In genomic region chr18:63518178-63519012, GRCh38 we compare ENCODE assay signal across 8 cellular contexts. TPM values are rescaled to one million over a fixed set of nuclear protein-coding genes. Genes with fewer than 3 reads are reported as not detected.
DNase-seq lines count a peak whose midpoint lies in the region; ATAC-seq, FAIRE-seq and TF ChIP-seq lines count a peak whose summit lies in the region.

No MANE protein-coding gene starts in this region.

- H3K4me1 ChIP-seq in GM23248 (ENCODE audit: insufficient read depth) = no peaks in the 10 kb centered on the region
- H3K4me1 ChIP-seq in PC-3 (ENCODE audit: insufficient read depth, low read length) = peaks cover 8% of the 10 kb centered on the region; the same call in 1 of the 2 replicates
- H3K4me1 ChIP-seq in aorta (ENCODE audit: control insufficient read depth in 1 of 2, insufficient read depth in 2 of 2, low read length in 2 of 2) = no peaks in the 10 kb centered on the region

- H4K20me1 ChIP-seq in GM23248 (ENCODE audit: insufficient read depth) (no peaks in the 10 kb centered on the region), PC-3 (ENCODE audit: low read length) (no peaks in the 10 kb centered on the region)

- peak; percentile 85 for DNase-seq in GM23248
- peak; percentile 88 to 90 for DNase-seq in Kasumi-1 (lab: John Stamatoyannopoulos, UW)
- peak; percentile 91 for DNase-seq in PC-3
- peak; percentile 17 for DNase-seq in activated T-cell treated with anti-CD3 and anti-CD28 coated beads for 48 hours (ENCODE audit: low read depth)
- DNase-seq in fibroblast of pulmonary artery (ENCODE audit: low read depth) = peak; percentile 81
- DNase-seq in nucleus accumbens (lab: John Stamatoyannopoulos, UW) = peak in 44 of 56 donors; percentile 2 to 80 (median 26)
- DNase-seq in aorta = peak in 1 of 2 donors; percentile 44

- no peak overlapping the region for H3K27ac ChIP-seq in GM23248
- H3K27ac ChIP-seq in PC-3 (ENCODE audit: low read length) = no peak overlapping the region
- no peak overlapping the region for H3K27ac ChIP-seq in aorta (ENCODE audit: low read depth in 1 of 2, low read length in 2 of 2)

- peak; percentile 97 for ATAC-seq in PC-3
- peak; percentile 77 for ATAC-seq in aorta (ENCODE audit: low FRiP score)

- H3K9ac ChIP-seq in GM23248 (no peak overlapping the region), PC-3 (ENCODE audit: low read length) (peak overlapping the region; percentile 34)

- in situ Hi-C loops in GM23248 (cut with MboI) = loop anchor here (5.0 kb wide), 1 partner anchor 329 kb away; no protein-coding TSS in a partner anchor

- H3K4me3 ChIP-seq in GM23248 (0 out of 2 replicates have a peak overlapping the region, but pooled peaks have one; percentile 30), PC-3 (ENCODE audit: low read length) (no peak overlapping the region), fibroblast of pulmonary artery (replicated peaks; ENCODE audit: low read depth, low read length) (no peak overlapping the region), aorta (ENCODE audit: low read length in 2 of 2) (no peak overlapping the region)

- peak; percentile 76 for TF ChIP-seq CTCF in PC-3 (conservative IDR thresholded peaks at IDR 0.05; ENCODE audit: low read depth, low read length)
- peak; percentile 70 for TF ChIP-seq CTCF in fibroblast of pulmonary artery (IDR thresholded peaks at IDR 0.05; ENCODE audit: low read length, missing control alignments)

- CTCF ChIA-PET in PC-3 (lab: Charles Lee) = interaction anchor here (0.6 to 2.1 kb wide), 8 partner anchors 60 to 325 kb away, joined by 4 to 30 read pairs (median 8); no protein-coding TSS in a partner anchor

- POLR2A ChIA-PET in PC-3 (lab: Charles Lee; ENCODE audit: unreplicated experiment) = no interaction called here

- peak; percentile 85 for FAIRE-seq in G401.6 (lab: Jason Lieb, UNC)

- H3F3A ChIP-seq in GM23248 (ENCODE audit: insufficient read depth) = no peaks in the 10 kb centered on the region
- no peaks in the 10 kb centered on the region for H3F3A ChIP-seq in PC-3 (ENCODE audit: low read length, unreplicated experiment)

- intact Hi-C loops in PC-3 (cut with micrococcal nuclease) = loop anchor here (1.0 to 2.0 kb wide), 6 partner anchors 60 to 418 kb away; no protein-coding TSS in a partner anchor
- intact Hi-C loops in aorta (cut with DNase I) = loop anchor here (1.0 to 10.0 kb wide), 5 partner anchors 60 to 476 kb away; no protein-coding TSS in a partner anchor

- H3K9me3 ChIP-seq in GM23248 (ENCODE audit: low read depth) = no peaks in the 10 kb centered on the region
- no peaks in the 10 kb centered on the region for H3K9me3 ChIP-seq in PC-3 (ENCODE audit: low read length)
- no peaks in the 10 kb centered on the region for H3K9me3 ChIP-seq in aorta (ENCODE audit: control insufficient read depth, low read length)

- WGBS in GM23248 (ENCODE audit: low coverage in 1 of 2, low lambda C conversion rate in 2 of 2, missing lambda C conversion rate in 2 of 2), 2 experiments = 28 to 29% methylated on average over 16 of the region's 16 CpGs
- 25 to 27% methylated on average over 16 of the region's 16 CpGs for WGBS in aorta, 2 donors

- H3K36me3 ChIP-seq in GM23248 (ENCODE audit: low read depth) (no peaks in the 10 kb centered on the region), PC-3 (ENCODE audit: low read depth, low read length) (no peaks in the 10 kb centered on the region), aorta (ENCODE audit: control insufficient read depth in 1 of 2, insufficient read depth in 2 of 2, low read length in 1 of 2) (no peaks in the 10 kb centered on the region)

- H3K4me2 ChIP-seq in GM23248 (ENCODE audit: unreplicated experiment) = no peak overlapping the region
- H3K4me2 ChIP-seq in PC-3 (ENCODE audit: low read length) = peak overlapping the region; percentile 20; the same call in 1 of the 2 replicates

- no peaks in the 10 kb centered on the region for H3K9me2 ChIP-seq in GM23248 (ENCODE audit: insufficient read depth)
- H3K9me2 ChIP-seq in PC-3 (replicated peaks; ENCODE audit: low read length) = no peaks in the 10 kb centered on the region

- no peaks in the 10 kb centered on the region for H3K79me2 ChIP-seq in GM23248 (ENCODE audit: insufficient read depth)
- no peaks in the 10 kb centered on the region for H3K79me2 ChIP-seq in PC-3 (ENCODE audit: low read length)

- peak overlapping the region; percentile 88 for H2AFZ ChIP-seq in GM23248
- H2AFZ ChIP-seq in PC-3 (ENCODE audit: low read length) = peak overlapping the region; percentile 45

- H3K27me3 ChIP-seq in GM23248 (replicated peaks; ENCODE audit: insufficient read depth) (no peaks in the 10 kb centered on the region), PC-3 (ENCODE audit: low read length) (no peaks in the 10 kb centered on the region), aorta (ENCODE audit: control insufficient read depth in 1 of 2, insufficient read depth in 2 of 2, low read length in 1 of 2) (no peaks in the 10 kb centered on the region)

- BruUV-seq in PC-3 (replicated peaks; lab: Mats Ljungman, UMichigan) = no TSS peak

RNA-seq across cellular contexts. Expression of gene SERPINB12, which starts 23.8 kb away (rescaled TPM):
- not detected in 2 replicates for total RNA-seq in GM23248 (2014; rRNA removed; shearing (Covaris generic))
- not detected in 2 replicates for polyA plus RNA-seq in GM23248 (2016; fragmentation: Nextera tagmentation; extraction: Ambion mirVana)
- total RNA-seq in PC-3 (2014; rRNA removed) = not detected in 2 replicates
- total RNA-seq in aorta = not detected
- polyA plus RNA-seq in aorta = not detected

RNA-seq across cellular contexts. Expression of gene SERPINB5, which starts 41.6 kb away (rescaled TPM):
- not detected in 2 replicates for total RNA-seq in GM23248 (2014; rRNA removed; shearing (Covaris generic))
- polyA plus RNA-seq in GM23248 (2016; fragmentation: Nextera tagmentation; extraction: Ambion mirVana) = not detected in 2 replicates
- 96.5 and 104 TPM in 2 replicates for total RNA-seq in PC-3 (2014; rRNA removed)
- not detected for total RNA-seq in aorta
- polyA plus RNA-seq in aorta = 1 to 10 TPM in 1 of 2 donors, under 1 TPM in 1; 0.10 to 2.3 TPM

Comparison
In these comparisons a context has a peak if more than half of its experiments do, and no peak if none do; other contexts are left out.
1. RNA of gene SERPINB5, which starts 41.6 kb away (total RNA-seq): 96.5 to 104 TPM in PC-3; not detected in GM23248 and not detected in aorta; every median in the first group is over 10 times any median in the second.